ENCODE assay signal across 12 cellular contexts in the genomic region with DNA sequence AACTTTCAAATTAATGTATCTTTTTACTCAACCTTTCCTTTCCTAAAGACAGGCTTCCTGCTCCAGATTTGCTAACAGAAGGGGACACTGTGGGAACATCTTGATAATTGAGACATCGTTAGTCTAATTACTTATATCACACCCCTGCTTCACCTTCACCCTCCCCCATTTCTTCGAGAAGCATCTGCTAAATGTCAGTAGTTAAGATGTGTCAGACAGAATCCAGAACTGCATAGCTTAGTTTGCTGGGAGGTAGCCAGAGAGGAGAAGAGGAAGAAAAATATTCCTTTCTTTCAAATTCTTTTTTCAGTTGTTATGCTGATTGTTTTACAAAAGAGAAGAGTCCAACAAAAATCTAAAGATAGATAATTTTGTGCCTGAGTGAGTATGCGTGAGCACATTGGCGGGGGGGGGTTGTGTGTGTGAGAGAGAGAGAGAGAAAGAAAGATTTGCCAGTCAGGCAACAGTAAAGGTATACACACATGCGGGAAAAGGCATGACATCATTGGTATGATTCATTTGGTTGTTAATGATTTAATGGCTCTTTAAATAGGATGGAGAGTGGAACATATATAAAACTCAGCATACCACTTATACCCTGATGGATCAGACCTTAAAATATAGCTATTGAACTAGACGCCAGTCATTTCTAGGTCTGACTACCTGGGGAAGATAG.
DNase-seq lines count a peak whose midpoint lies in the region; ATAC-seq and TF ChIP-seq lines count a peak whose summit lies in the region.
"Had no signal": no experiment of that assay in that cellular context is flagged by ENCODE, and none has a peak within 500 bp of the region (broad histone marks: within the 10 kb centered on the region; RNA-seq: fewer than 3 reads in every experiment).

No MANE protein-coding gene starts in this region.

- no peak overlapping the region for H2BK12ac ChIP-seq in trophoblast cell (ENCODE audit: low read length)

- H3K4me3 ChIP-seq in astrocyte of the spinal cord (ENCODE audit: low read depth, low read length) = no peak overlapping the region
- H3K4me3 ChIP-seq in heart left ventricle = no peak overlapping the region
- H3K4me3 ChIP-seq in trophoblast cell (ENCODE audit: low read depth, low read length) = no peak overlapping the region
- no peak overlapping the region for H3K4me3 ChIP-seq in thyroid gland (replicated peaks in 1 of 3)
- H3K4me3 ChIP-seq: testis had no signal

- H3K4me1 ChIP-seq in heart left ventricle (peaks cover 0 to 14% (median 0%) of the 10 kb centered on the region in 12 donors), trophoblast cell (ENCODE audit: control insufficient read depth in 1 of 2, insufficient read depth in 2 of 2, low read length in 2 of 2) (peaks cover 0 to 7% of the 10 kb centered on the region in 2 experiments), thyroid gland (no peaks in the 10 kb centered on the region)
- H3K4me1 ChIP-seq: testis had no signal

- no peak for DNase-seq in HFFc6
- DNase-seq in astrocyte of the spinal cord (ENCODE audit: low read depth, low spot score) = peak; percentile 55
- no peak for DNase-seq in heart left ventricle
- peak in 1 of 2 donors; percentile 10 for DNase-seq in trophoblast cell
- no peak for DNase-seq in 8988T
- DNase-seq in activated gamma-delta T cell treated with Interleukin-2 at 50 U/mL for 16 hours = no peak
- no peak for DNase-seq in NCI-H510A (lab: John Stamatoyannopoulos, UW)
- DNase-seq in thyroid gland = no peak
- DNase-seq: NCI-H226, small intestine, testis had no signal

- peak overlapping the region; percentile 35 for H3K4me2 ChIP-seq in trophoblast cell (ENCODE audit: low read length)

- TF ChIP-seq POLR2A in heart left ventricle (IDR thresholded peaks at IDR 0.05) (no peak), thyroid gland (IDR thresholded peaks at IDR 0.05) (no peak)

- no peaks in the 10 kb centered on the region; the same call in 1 of the 2 replicates for H3K36me3 Mint-ChIP-seq in HFFc6 (ENCODE audit: low read depth)

- H3K18ac ChIP-seq in trophoblast cell (ENCODE audit: low read length) = no peak overlapping the region

- peak overlapping the region; percentile 51 for H3K27ac Mint-ChIP-seq in HFFc6

- H3K27me3 Mint-ChIP-seq in HFFc6 (ENCODE audit: insufficient read depth) = no peaks in the 10 kb centered on the region

- no peak overlapping the region for H2BK120ac ChIP-seq in trophoblast cell (ENCODE audit: insufficient read depth, low read length, poor library complexity)

- H3K79me2 ChIP-seq in trophoblast cell (ENCODE audit: control insufficient read depth, insufficient read depth, low read length, poor library complexity) = no peaks in the 10 kb centered on the region

- H2AK5ac ChIP-seq in trophoblast cell (ENCODE audit: low read length) = no peak overlapping the region

- no peaks in the 10 kb centered on the region for H3K79me1 ChIP-seq in trophoblast cell (ENCODE audit: low read length)

- intact Hi-C loops in heart left ventricle (cut with DNase I) (loop anchor here in 1 of 10 donors (10.0 kb wide), 1 partner anchor 286 kb away; the partner anchor contains the start of gene CHRM2), thyroid gland (cut with DNase I) (no loop called here)

- H3K27ac ChIP-seq in heart left ventricle = peak overlapping the region in 7 of 12 donors; percentile 18 to 73 (median 47)
- H3K27ac ChIP-seq in trophoblast cell (ENCODE audit: low read depth, low read length) = peak overlapping the region; percentile 53
- no peak overlapping the region for H3K27ac ChIP-seq in thyroid gland
- H3K27ac ChIP-seq: testis had no signal

- no peak overlapping the region for H4K8ac ChIP-seq in trophoblast cell (ENCODE audit: low read depth, low read length)

- 22 to 33% (median 25%) methylated on average over 6 of the region's 6 CpGs for WGBS in heart left ventricle, 4 donors
- WGBS in trophoblast cell (ENCODE audit: extremely low coverage, insufficient coverage, insufficient read length) = no CpG with 5 or more reads among the region's 6 CpGs
- 67 to 73% methylated on average over 6 of the region's 6 CpGs for WGBS in thyroid gland, 2 donors

- ATAC-seq in heart left ventricle = peak in 3 of 4 donors; percentile 45 to 79 (median 70)

- no peak overlapping the region for H3K4ac ChIP-seq in trophoblast cell (ENCODE audit: low read depth, low read length)

- H3K9me3 Mint-ChIP-seq in HFFc6 = no peaks in the 10 kb centered on the region
- H3K9me3 Mint-ChIP-seq: neural crest cell had no signal

- no peak overlapping the region for H4K91ac ChIP-seq in trophoblast cell (ENCODE audit: low read depth, low read length)

- TF ChIP-seq CTCF in HFFc6 (IDR thresholded peaks at IDR 0.05) (no peak), astrocyte of the spinal cord (IDR thresholded peaks at IDR 0.05; ENCODE audit: low read depth, low read length) (no peak), heart left ventricle (IDR thresholded peaks at IDR 0.05) (no peak), thyroid gland (IDR thresholded peaks at IDR 0.05) (no peak)

- H2AFZ ChIP-seq in trophoblast cell (ENCODE audit: insufficient read depth, low read length, poor library complexity) = no peak overlapping the region

- H3K36me3 ChIP-seq in heart left ventricle (no peaks in the 10 kb centered on the region), trophoblast cell (ENCODE audit: control insufficient read depth in 1 of 2, insufficient read depth in 2 of 2, low read length in 2 of 2) (no peaks in the 10 kb centered on the region), thyroid gland (no peaks in the 10 kb centered on the region)

- H3K23ac ChIP-seq in trophoblast cell (ENCODE audit: low read length) = no peak overlapping the region

- no peak overlapping the region for H3K9ac ChIP-seq in trophoblast cell (ENCODE audit: low read length)

- H3K27me3 ChIP-seq in heart left ventricle = no peaks in the 10 kb centered on the region
- no peaks in the 10 kb centered on the region for H3K27me3 ChIP-seq in trophoblast cell (ENCODE audit: insufficient read depth, low read length)
- no peaks in the 10 kb centered on the region for H3K27me3 ChIP-seq in thyroid gland
- H3K27me3 ChIP-seq: testis had no signal

- H4K12ac ChIP-seq in trophoblast cell (ENCODE audit: low read depth, low read length) = no peak overlapping the region

- H3K14ac ChIP-seq in trophoblast cell (ENCODE audit: low read length) = no peak overlapping the region

- peaks cover 42% of the 10 kb centered on the region for H3K4me1 Mint-ChIP-seq in HFFc6 (ENCODE audit: low read depth)
- H3K4me1 Mint-ChIP-seq: neural crest cell had no signal

- no peak overlapping the region for H3K4me3 Mint-ChIP-seq in HFFc6
- H3K4me3 Mint-ChIP-seq: neural crest cell had no signal

- in situ Hi-C loops in astrocyte of the spinal cord (cut with HindIII; ENCODE audit: low sequenced_read_pairs) = no loop called here

- no peaks in the 10 kb centered on the region for H3K9me3 ChIP-seq in heart left ventricle
- no peaks in the 10 kb centered on the region for H3K9me3 ChIP-seq in trophoblast cell (ENCODE audit: insufficient read depth, low read depth, low read length)
- H3K9me3 ChIP-seq in thyroid gland = no peaks in the 10 kb centered on the region
- H3K9me3 ChIP-seq: testis had no signal

- no peak overlapping the region for H2BK5ac ChIP-seq in trophoblast cell (ENCODE audit: low read depth, low read length, poor library complexity)

Comparison
In these comparisons a context has a peak if more than half of its experiments do, and no peak if none do; other contexts are left out.
1. H3K27ac ChIP-seq: peak in heart left ventricle (7 of 12) and trophoblast cell (single experiment); none in thyroid gland (0 of 3).